ENCODE assay signal across 8 cellular contexts in genomic region chr1:167601442-167602380, GRCh38. TPM values are rescaled to one million over a fixed set of nuclear protein-coding genes. Genes with fewer than 3 reads are reported as not detected.
DNase-seq lines count a peak whose midpoint lies in the region; ATAC-seq lines count a peak whose summit lies in the region.

No MANE protein-coding gene starts in this region.

- H3K36me3 ChIP-seq in subcutaneous abdominal adipose tissue (ENCODE audit: control insufficient read depth in 5 of 5, insufficient read depth in 5 of 5, low read length in 5 of 5) = no peaks in the 10 kb centered on the region

- peak; percentile 17 for DNase-seq in activated CD4-positive, alpha-beta T cell treated with anti-CD3 and anti-CD28 coated beads for 48 hours
- DNase-seq in activated CD4-positive, alpha-beta T cell treated with anti-CD3 and anti-CD28 coated beads for 1 hour = no peak
- peak; percentile 47 for DNase-seq in UCSD-AML1 (lab: John Stamatoyannopoulos, UW; ENCODE audit: unreplicated experiment)
- DNase-seq in right cardiac atrium = peak; percentile 41 to 71 (median 56)
- DNase-seq in DMS79 treated with DMSO at 0.1 percent for 48 hours (lab: John Stamatoyannopoulos, UW) = no peak
- DNase-seq in activated effector memory CD4-positive, alpha-beta T cell treated with anti-CD3 and anti-CD28 coated beads, Interleukin-2, amount 50 U/mL, for 16 hours = no peak
- no peak for DNase-seq in DMS53 (lab: John Stamatoyannopoulos, UW)

- peak overlapping the region in 2 of 5 donors; percentile 22 to 37 for H3K9ac ChIP-seq in subcutaneous abdominal adipose tissue (ENCODE audit: low read length in 5 of 5)

- H3K27me3 ChIP-seq in right cardiac atrium (ENCODE audit: control insufficient read depth, insufficient read depth) (no peaks in the 10 kb centered on the region), subcutaneous abdominal adipose tissue (ENCODE audit: control insufficient read depth in 5 of 5, insufficient read depth in 4 of 5, low read length in 5 of 5) (no peaks in the 10 kb centered on the region)

- H3K4me1 ChIP-seq in right cardiac atrium (ENCODE audit: control insufficient read depth, insufficient read depth, low read length) (peaks cover 8% of the 10 kb centered on the region), subcutaneous abdominal adipose tissue (ENCODE audit: control insufficient read depth in 5 of 5, insufficient read depth in 5 of 5, low read length in 5 of 5) (peaks cover 5 to 34% (median 31%) of the 10 kb centered on the region in 5 donors)

- ATAC-seq in right cardiac atrium = peak; percentile 63 to 79

- H3K4me3 ChIP-seq in right cardiac atrium (ENCODE audit: low read length) (no peak overlapping the region), subcutaneous abdominal adipose tissue (ENCODE audit: low read depth in 1 of 5, low read length in 5 of 5) (no peak overlapping the region)

- WGBS in right cardiac atrium = 64% methylated on average over 8 of the region's 8 CpGs

- H3K27ac ChIP-seq in right cardiac atrium (ENCODE audit: low read length) (peak overlapping the region; percentile 20), subcutaneous abdominal adipose tissue (ENCODE audit: low read depth, low read length) (peak overlapping the region; percentile 54)

- H3K9me3 ChIP-seq in right cardiac atrium (ENCODE audit: control insufficient read depth, low read length) (no peaks in the 10 kb centered on the region), subcutaneous abdominal adipose tissue (ENCODE audit: control insufficient read depth in 5 of 5, low read length in 5 of 5) (no peaks in the 10 kb centered on the region)

- intact Hi-C loops in right cardiac atrium (cut with DNase I) = loop anchor here (2.0 to 10.0 kb wide), 3 partner anchors 86 to 203 kb away; no protein-coding TSS in a partner anchor

RNA-seq across cellular contexts. Expression of gene RCSD1, which starts 28.3 kb away (rescaled TPM):
- total RNA-seq in right cardiac atrium = 10 to 100 TPM; 53.4 to 61.5 (median 58.2) TPM
- polyA plus RNA-seq in right cardiac atrium = 27.1 TPM

RNA-seq across cellular contexts. Expression of gene CREG1, which starts 48.1 kb away (rescaled TPM):
- 10 to 100 TPM; 82.7 to 97.4 (median 93.5) TPM for total RNA-seq in right cardiac atrium
- 64.6 TPM for polyA plus RNA-seq in right cardiac atrium

Comparison
In these comparisons a context has a peak if more than half of its experiments do, and no peak if none do; other contexts are left out.
1. DNase-seq: peak in activated CD4-positive, alpha-beta T cell treated with anti-CD3 and anti-CD28 coated beads for 48 hours (single experiment), UCSD-AML1 (single experiment) and right cardiac atrium (3 of 3); none in activated CD4-positive, alpha-beta T cell treated with anti-CD3 and anti-CD28 coated beads for 1 hour (single experiment), DMS79 treated with DMSO at 0.1 percent for 48 hours (single experiment), activated effector memory CD4-positive, alpha-beta T cell treated with anti-CD3 and anti-CD28 coated beads, Interleukin-2, amount 50 U/mL, for 16 hours (single experiment) and DMS53 (single experiment).